33 cellular contexts compared by ENCODE assay signal in genomic region chr5:75457691-75458090, GRCh38. TPM values are rescaled to one million over a fixed set of nuclear protein-coding genes. Genes with fewer than 3 reads are reported as not detected.
DNase-seq lines count a peak whose midpoint lies in the region; ATAC-seq, FAIRE-seq and TF ChIP-seq lines count a peak whose summit lies in the region.
"Had no signal": no experiment of that assay in that cellular context is flagged by ENCODE, and none has a peak within 500 bp of the region (broad histone marks: within the 10 kb centered on the region; RNA-seq: fewer than 3 reads in every experiment).

No MANE protein-coding gene starts in this region.

- TF ChIP-seq CTCF in Calu3 (IDR thresholded peaks at IDR 0.05; ENCODE audit: unreplicated experiment): no peak
- no peak for TF ChIP-seq CTCF in epithelial cell of esophagus (IDR thresholded peaks at IDR 0.05; ENCODE audit: insufficient read depth, low read depth, low read length, missing control alignments)
- TF ChIP-seq CTCF in pancreas (IDR thresholded peaks at IDR 0.05): no peak

- CTCF ChIA-PET in Calu3 (lab: Charles Lee): no interaction called here

- ATAC-seq in pancreas (peak; percentile 47 to 80 (median 61)), HG03097 (IDR thresholded peaks at IDR 0.05; ENCODE audit: low FRiP score, unreplicated experiment) (no peak)
- ATAC-seq: mucosa of descending colon; natural killer cell treated with Interleukin-12 subunit alpha and Interleukin-12 subunit beta and Interleukin-15 and Interleukin-18, amount 100 ng/mL, for 72 hours had no signal

- TF ChIP-seq EP300 in Ishikawa (IDR thresholded peaks at IDR 0.05; ENCODE audit: borderline replicate concordance): no peak

- no peak for TF ChIP-seq RAD21 in Ishikawa (IDR thresholded peaks at IDR 0.05; ENCODE audit: low read depth)

- DNase-seq in Calu3 (peak; percentile 63), epithelial cell of esophagus (ENCODE audit: low read depth) (peak; percentile 92), pancreas (no peak), posterior cingulate gyrus (no peak), iPS-NIHi7 (ENCODE audit: extremely low spot score) (no peak)
- DNase-seq in stimulated activated CD4-positive, alpha-beta T cell treated with anti-CD3 and anti-CD28 coated beads, Interleukin-4, amount 100 ng/mL, for 24 hours: no peak
- DNase-seq: activated CD4-positive, alpha-beta T cell treated with anti-CD3 and anti-CD28 coated beads, Interleukin-2, amount 10 ng/mL, durations not matched to agents 24 days and 14 days; activated effector memory CD4-positive, alpha-beta T cell treated with Interleukin-2 at 50 U/mL for 16 hours; activated T-cell treated with anti-CD3 and anti-CD28 coated beads, Interleukin-2, amount 50 U/mL, for 1 hour; anterior cingulate cortex; CD4-positive, alpha-beta T cell; colonic mucosa; effector CD4-positive, alpha-beta T cell; erythroblast; foreskin fibroblast; H7; head of caudate nucleus; Karpas-422; kidney; mucosa of descending colon; NCI-H146; NCI-H446 treated with DMSO at 0.1 percent for 48 hours; NCI-H82; occipital lobe; small intestine; stimulated activated naive CD4-positive, alpha-beta T cell treated with Interleukin-2 at 50 U/mL for 16 hours; T1000 had no signal

- intact Hi-C loops in Calu3 (cut with micrococcal nuclease; ENCODE audit: unreplicated experiment): no loop called here
- intact Hi-C loops in pancreas (cut with DNase I): no loop called here
- intact Hi-C loops in posterior cingulate gyrus (cut with DNase I): no loop called here

- peaks cover 3 to 11% (median 10%) of the 10 kb centered on the region in 3 donors for H3K4me1 ChIP-seq in pancreas

- peak overlapping the region; percentile 63 for H3K27ac Mint-ChIP-seq in Calu3 (ENCODE audit: unreplicated experiment)
- H3K27ac Mint-ChIP-seq: activated CD4-positive, alpha-beta T cell treated with anti-CD3 and anti-CD28 coated beads, Interleukin-2, amount 10 ng/mL, durations not matched to agents 24 days and 14 days; activated naive CD8-positive, alpha-beta T cell; CD4-positive, alpha-beta T cell; natural killer cell treated with Interleukin-12 subunit alpha and Interleukin-12 subunit beta and Interleukin-15 and Interleukin-18, amount 100 ng/mL, for 72 hours had no signal

- peaks cover 17% of the 10 kb centered on the region for H3K4me1 Mint-ChIP-seq in Calu3 (ENCODE audit: low read depth, unreplicated experiment)

- BruUV-seq in Calu3 (replicated peaks; lab: Mats Ljungman, UMichigan): no TSS peak

- no peak overlapping the region for H3K27ac ChIP-seq in pancreas
- H3K27ac ChIP-seq: cardiac muscle cell, colonic mucosa, SJSA1 had no signal

- peaks cover 8% of the 10 kb centered on the region for H3K36me3 Mint-ChIP-seq in Calu3 (ENCODE audit: insufficient read depth, unreplicated experiment)

- no peaks in the 10 kb centered on the region for H3K9me3 Mint-ChIP-seq in Calu3 (ENCODE audit: low read depth, unreplicated experiment)
- H3K9me3 Mint-ChIP-seq: CD4-positive, alpha-beta T cell; natural killer cell treated with Interleukin-12 subunit alpha and Interleukin-12 subunit beta and Interleukin-15 and Interleukin-18, amount 100 ng/mL, for 72 hours had no signal

- WGBS in pancreas, 2 donors: 43 to 44% methylated on average over 8 of the region's 8 CpGs

- no peaks in the 10 kb centered on the region for H3K36me3 ChIP-seq in pancreas
- H3K36me3 ChIP-seq: colonic mucosa had no signal

- H3K27me3 Mint-ChIP-seq in Calu3 (ENCODE audit: unreplicated experiment): no peaks in the 10 kb centered on the region
- H3K27me3 Mint-ChIP-seq: activated CD4-positive, alpha-beta T cell treated with anti-CD3 and anti-CD28 coated beads, Interleukin-2, amount 10 ng/mL, durations not matched to agents 24 days and 14 days; activated naive CD8-positive, alpha-beta T cell; CD4-positive, alpha-beta T cell; natural killer cell treated with Interleukin-12 subunit alpha and Interleukin-12 subunit beta and Interleukin-15 and Interleukin-18, amount 100 ng/mL, for 72 hours had no signal

- peak overlapping the region; percentile 5 for H3K4me3 ChIP-seq in epithelial cell of esophagus (ENCODE audit: low read length)
- no peak overlapping the region for H3K4me3 ChIP-seq in pancreas
- H3K4me3 ChIP-seq: cardiac muscle cell, colonic mucosa, mucosa of descending colon, SJSA1 had no signal

- no peak for FAIRE-seq in pancreas (lab: Jason Lieb, UNC)

- H3K27me3 ChIP-seq in pancreas: no peaks in the 10 kb centered on the region
- H3K27me3 ChIP-seq: cardiac muscle cell, colonic mucosa, SJSA1 had no signal

- no peaks in the 10 kb centered on the region for H3K9me3 ChIP-seq in pancreas
- H3K9me3 ChIP-seq: colonic mucosa, mucosa of descending colon, SJSA1 had no signal

- H3K4me3 Mint-ChIP-seq in Calu3 (ENCODE audit: low read depth, unreplicated experiment): peak overlapping the region; percentile 32
- H3K4me3 Mint-ChIP-seq: activated CD4-positive, alpha-beta T cell treated with anti-CD3 and anti-CD28 coated beads, Interleukin-2, amount 10 ng/mL, durations not matched to agents 24 days and 14 days; activated naive CD8-positive, alpha-beta T cell; CD4-positive, alpha-beta T cell; natural killer cell treated with Interleukin-12 subunit alpha and Interleukin-12 subunit beta and Interleukin-15 and Interleukin-18, amount 100 ng/mL, for 72 hours had no signal

TF ChIP-seq in Ishikawa, 13 proteins besides CTCF, POLR2A, EP300 and RAD21:
- TF ChIP-seq EGR1 (IDR thresholded peaks at IDR 0.05): no peak
- TF ChIP-seq CEBPB (IDR thresholded peaks at IDR 0.05): peak; percentile 19; the same call in 1 of the 2 replicates
- TF ChIP-seq TAF1 (IDR thresholded peaks at IDR 0.05; ENCODE audit: low read depth): no peak
- no peak for TF ChIP-seq ZBTB7A (IDR thresholded peaks at IDR 0.05; ENCODE audit: low read depth)
- TF ChIP-seq USF1 (IDR thresholded peaks at IDR 0.05): no peak
- no peak for TF ChIP-seq MAX (IDR thresholded peaks at IDR 0.05)
- TF ChIP-seq, protein P1, sequence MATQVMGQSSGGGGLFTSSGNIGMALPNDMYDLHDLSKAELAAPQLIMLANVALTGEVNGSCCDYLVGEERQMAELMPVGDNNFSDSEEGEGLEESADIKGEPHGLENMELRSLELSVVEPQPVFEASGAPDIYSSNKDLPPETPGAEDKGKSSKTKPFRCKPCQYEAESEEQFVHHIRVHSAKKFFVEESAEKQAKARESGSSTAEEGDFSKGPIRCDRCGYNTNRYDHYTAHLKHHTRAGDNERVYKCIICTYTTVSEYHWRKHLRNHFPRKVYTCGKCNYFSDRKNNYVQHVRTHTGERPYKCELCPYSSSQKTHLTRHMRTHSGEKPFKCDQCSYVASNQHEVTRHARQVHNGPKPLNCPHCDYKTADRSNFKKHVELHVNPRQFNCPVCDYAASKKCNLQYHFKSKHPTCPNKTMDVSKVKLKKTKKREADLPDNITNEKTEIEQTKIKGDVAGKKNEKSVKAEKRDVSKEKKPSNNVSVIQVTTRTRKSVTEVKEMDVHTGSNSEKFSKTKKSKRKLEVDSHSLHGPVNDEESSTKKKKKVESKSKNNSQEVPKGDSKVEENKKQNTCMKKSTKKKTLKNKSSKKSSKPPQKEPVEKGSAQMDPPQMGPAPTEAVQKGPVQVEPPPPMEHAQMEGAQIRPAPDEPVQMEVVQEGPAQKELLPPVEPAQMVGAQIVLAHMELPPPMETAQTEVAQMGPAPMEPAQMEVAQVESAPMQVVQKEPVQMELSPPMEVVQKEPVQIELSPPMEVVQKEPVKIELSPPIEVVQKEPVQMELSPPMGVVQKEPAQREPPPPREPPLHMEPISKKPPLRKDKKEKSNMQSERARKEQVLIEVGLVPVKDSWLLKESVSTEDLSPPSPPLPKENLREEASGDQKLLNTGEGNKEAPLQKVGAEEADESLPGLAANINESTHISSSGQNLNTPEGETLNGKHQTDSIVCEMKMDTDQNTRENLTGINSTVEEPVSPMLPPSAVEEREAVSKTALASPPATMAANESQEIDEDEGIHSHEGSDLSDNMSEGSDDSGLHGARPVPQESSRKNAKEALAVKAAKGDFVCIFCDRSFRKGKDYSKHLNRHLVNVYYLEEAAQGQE (IDR thresholded peaks at IDR 0.05; ENCODE audit: low read depth): no peak
- TF ChIP-seq TEAD4 (IDR thresholded peaks at IDR 0.05): no peak

RNA-seq across cellular contexts. Expression of gene CERT1, which starts 53.7 kb away (rescaled TPM):
- total RNA-seq in Calu3 (2022): 63.4 and 68.6 TPM in 2 replicates
- total RNA-seq in pancreas: 10 to 100 TPM; 10.2 to 22.7 (median 13.5) TPM
- 1 to 10 TPM; 6.2 to 8.7 TPM for polyA plus RNA-seq in pancreas

RNA-seq across cellular contexts. Expression of gene POLK, which starts 54.0 kb away (rescaled TPM):
- 34.9 and 36.4 TPM in 2 replicates for total RNA-seq in Calu3 (2022)
- 10 to 100 TPM in 5 of 6 donors, 1 to 10 TPM in 1; 9.8 to 18.5 (median 11.7) TPM for total RNA-seq in pancreas
- 1 to 10 TPM; 3.9 to 5.7 TPM for polyA plus RNA-seq in pancreas

Comparison
In these comparisons a context has a peak if more than half of its experiments do, and no peak if none do; other contexts are left out.
1. DNase-seq: peak in Calu3 (single experiment) and epithelial cell of esophagus (single experiment); none in pancreas (0 of 6), posterior cingulate gyrus (0 of 10), stimulated activated CD4-positive, alpha-beta T cell treated with anti-CD3 and anti-CD28 coated beads, Interleukin-4, amount 100 ng/mL, for 24 hours (single experiment) and iPS-NIHi7 (single experiment).